19 cellular contexts compared by ENCODE assay signal in genomic region chr2:174121178-174121577, GRCh38.
A peak's percentile ranks its signal among the peaks of the same experiment; 100 is the strongest.
DNase-seq lines count a peak whose midpoint lies in the region; ATAC-seq, FAIRE-seq and TF ChIP-seq lines count a peak whose summit lies in the region.
"Had no signal": no experiment of that assay in that cellular context is flagged by ENCODE, and none has a peak within 500 bp of the region (broad histone marks: within the 10 kb centered on the region; RNA-seq: fewer than 3 reads in every experiment).

No MANE protein-coding gene starts in this region.

- TF ChIP-seq CTCF in A549 (IDR thresholded peaks at IDR 0.05), result no peak
- TF ChIP-seq CTCF in mucosa of descending colon (IDR thresholded peaks at IDR 0.05), result no peak

- H3K4me2 ChIP-seq in A549, result peak overlapping the region; percentile 22

- H3K4me1 ChIP-seq in A549, result peaks cover 67% of the 10 kb centered on the region
- H3K4me1 ChIP-seq in mucosa of descending colon (ENCODE audit: low read depth), result no peaks in the 10 kb centered on the region

- no peak for TF ChIP-seq POLR2A in A549 (IDR thresholded peaks at IDR 0.05; ENCODE audit: low read length)
- no peak for TF ChIP-seq POLR2A in H54 (IDR thresholded peaks at IDR 0.05; ENCODE audit: low read depth, low read length)

- intact Hi-C loops in mucosa of descending colon (cut with DNase I, micrococcal nuclease), result no loop called here

- no peaks in the 10 kb centered on the region for H3K9me3 ChIP-seq in A549
- H3K9me3 ChIP-seq in mucosa of descending colon, result no peaks in the 10 kb centered on the region

- H3K36me3 ChIP-seq in mucosa of descending colon (ENCODE audit: low read depth), result no peaks in the 10 kb centered on the region

- TF ChIP-seq EP300 in A549 (IDR thresholded peaks at IDR 0.05), result no peak

- DNase-seq in A549 (ENCODE audit: low read depth in 1 of 2, low spot score in 1 of 2), result no peak
- DNase-seq in H54 (ENCODE audit: insufficient read length, low spot score), result no peak
- DNase-seq in NCI-H2227 (lab: John Stamatoyannopoulos, UW; ENCODE audit: unreplicated experiment), result peak; percentile 58
- no peak for DNase-seq in epithelial cell of prostate (ENCODE audit: low read depth, low spot score)
- no peak for DNase-seq in OCI-M1 (lab: John Stamatoyannopoulos, UW)
- DNase-seq in stimulated activated naive CD4-positive, alpha-beta T cell treated with Interleukin-2 at 50 U/mL for 16 hours (lab: John Stamatoyannopoulos, UW), result no peak
- no peak for DNase-seq in mucosa of descending colon
- DNase-seq: activated CD4-positive, alpha-beta T cell treated with anti-CD3 and anti-CD28 coated beads, Interleukin-2, amount 50 U/mL, for 4 hours; activated naive CD4-positive, alpha-beta T cell treated with anti-CD3 and anti-CD28 coated beads for 36 hours; activated T-cell treated with anti-CD3 and anti-CD28 coated beads for 4 hours; aorta; CD4-positive, alpha-beta memory T cell; IMR-90; MV-4-11; naive B cell; NCI-H524 treated with DMSO at 0.1 percent for 48 hours; stimulated activated CD4-positive, alpha-beta T cell treated with anti-CD3 and anti-CD28 coated beads, Interleukin-4, amount 100 ng/mL, for 24 hours; T-cell had no signal

- no peak overlapping the region for H3K4me3 ChIP-seq in A549
- H3K4me3 ChIP-seq in mucosa of descending colon, result no peak overlapping the region

- no peak for FAIRE-seq in A549 (lab: Jason Lieb, UNC)
- peak; percentile 89 for FAIRE-seq in H54 (lab: Jason Lieb, UNC)

- no peak for TF ChIP-seq RAD21 in A549 (conservative IDR thresholded peaks at IDR 0.05 in 1 of 2, IDR thresholded peaks at IDR 0.05 in 1 of 2)

- H3K27ac ChIP-seq in A549 (peak overlapping the region in 1 of 2 experiments; percentile 20; a peak in 2 of 6 replicates), epithelial cell of prostate (peak overlapping the region; percentile 29)

- POLR2A ChIA-PET in A549 (lab: Yijun Ruan, JAX), result interaction anchor here (1.0 kb wide), 1 partner anchor 157 kb away, joined by 3 read pairs; no protein-coding TSS in a partner anchor

- CTCF ChIA-PET in A549 (lab: Yijun Ruan, JAX), result no interaction called here

- ATAC-seq in A549 (0 out of 6 replicates have a peak, but pooled peaks of 1 of the 2 experiments have one; percentile 19), mucosa of descending colon (no peak), GM21526 (IDR thresholded peaks at IDR 0.05; ENCODE audit: low FRiP score, unreplicated experiment) (no peak)
- ATAC-seq: T-cell had no signal

- 52% methylated on average over 2 of the region's 2 CpGs for WGBS in A549 (ENCODE audit: missing lambda C conversion rate)

TF ChIP-seq in A549, 52 proteins besides CTCF, POLR2A, EP300 and RAD21:
- TF ChIP-seq RCOR1 (IDR thresholded peaks at IDR 0.05; ENCODE audit: low read depth, low read length) (no peak), KDM5A (IDR thresholded peaks at IDR 0.05) (no peak), HEYL (CRISPR knock-in tag; IDR thresholded peaks at IDR 0.05) (no peak)
